In genomic region chr5:160169326-160169725, GRCh38 we compare ENCODE assay signal across 12 cellular contexts. TPM values are rescaled to one million over a fixed set of nuclear protein-coding genes. Genes with fewer than 3 reads are reported as not detected.
DNase-seq lines count a peak whose midpoint lies in the region; TF ChIP-seq lines count a peak whose summit lies in the region.
"Had no signal": no experiment of that assay in that cellular context is flagged by ENCODE, and none has a peak within 500 bp of the region (broad histone marks: within the 10 kb centered on the region; RNA-seq: fewer than 3 reads in every experiment).

No MANE protein-coding gene starts in this region.

- H3K36me3 ChIP-seq in left ventricle myocardium inferior = no peaks in the 10 kb centered on the region
- H3K36me3 ChIP-seq in tibial artery = no peaks in the 10 kb centered on the region
- H3K36me3 ChIP-seq: right lobe of liver had no signal

- H3K4me3 Mint-ChIP-seq in brain = no peak overlapping the region
- no peak overlapping the region for H3K4me3 Mint-ChIP-seq in activated CD4-positive, alpha-beta T cell treated with anti-CD3 and anti-CD28 coated beads, Interleukin-2, amount 10 ng/mL, durations not matched to agents 24 days and 14 days
- H3K4me3 Mint-ChIP-seq: activated naive CD4-positive, alpha-beta T cell treated with anti-CD3 and anti-CD28 coated beads, Interleukin-2, amount 10 ng/mL, durations not matched to agents 7 days and 5 days had no signal

- no peaks in the 10 kb centered on the region for H3K9me3 Mint-ChIP-seq in brain
- no peaks in the 10 kb centered on the region for H3K9me3 Mint-ChIP-seq in activated CD4-positive, alpha-beta T cell treated with anti-CD3 and anti-CD28 coated beads, Interleukin-2, amount 10 ng/mL, durations not matched to agents 24 days and 14 days
- H3K9me3 Mint-ChIP-seq: activated naive CD4-positive, alpha-beta T cell treated with anti-CD3 and anti-CD28 coated beads, Interleukin-2, amount 10 ng/mL, durations not matched to agents 7 days and 5 days had no signal

- H3K4me1 Mint-ChIP-seq in brain = peaks cover 62% of the 10 kb centered on the region
- peaks cover 7% of the 10 kb centered on the region for H3K4me1 Mint-ChIP-seq in activated CD4-positive, alpha-beta T cell treated with anti-CD3 and anti-CD28 coated beads, Interleukin-2, amount 10 ng/mL, durations not matched to agents 24 days and 14 days

- H3K27ac Mint-ChIP-seq in brain = peak overlapping the region in 4 of 5 experiments; percentile 13 to 82 (median 50)
- H3K27ac Mint-ChIP-seq in activated CD4-positive, alpha-beta T cell treated with anti-CD3 and anti-CD28 coated beads, Interleukin-2, amount 10 ng/mL, durations not matched to agents 24 days and 14 days = no peak overlapping the region
- H3K27ac Mint-ChIP-seq: activated naive CD4-positive, alpha-beta T cell treated with anti-CD3 and anti-CD28 coated beads, Interleukin-2, amount 10 ng/mL, durations not matched to agents 7 days and 5 days had no signal

- no peaks in the 10 kb centered on the region for H3K36me3 Mint-ChIP-seq in brain
- H3K36me3 Mint-ChIP-seq in activated CD4-positive, alpha-beta T cell treated with anti-CD3 and anti-CD28 coated beads, Interleukin-2, amount 10 ng/mL, durations not matched to agents 24 days and 14 days (ENCODE audit: low read depth) = no peaks in the 10 kb centered on the region
- H3K36me3 Mint-ChIP-seq: activated naive CD4-positive, alpha-beta T cell treated with anti-CD3 and anti-CD28 coated beads, Interleukin-2, amount 10 ng/mL, durations not matched to agents 7 days and 5 days had no signal

- H3K27me3 Mint-ChIP-seq in brain = peaks cover 4% of the 10 kb centered on the region
- H3K27me3 Mint-ChIP-seq in activated CD4-positive, alpha-beta T cell treated with anti-CD3 and anti-CD28 coated beads, Interleukin-2, amount 10 ng/mL, durations not matched to agents 24 days and 14 days = peaks cover 17% of the 10 kb centered on the region

- peak overlapping the region; percentile 45 for H3K4me3 ChIP-seq in left ventricle myocardium inferior
- peak overlapping the region; percentile 1 to 11 for H3K4me3 ChIP-seq in tibial artery
- no peak overlapping the region for H3K4me3 ChIP-seq in dorsolateral prefrontal cortex
- H3K4me3 ChIP-seq: right lobe of liver had no signal

- no peaks in the 10 kb centered on the region for H3K27me3 ChIP-seq in left ventricle myocardium inferior (ENCODE audit: low read depth)
- no peaks in the 10 kb centered on the region for H3K27me3 ChIP-seq in tibial artery
- no peaks in the 10 kb centered on the region for H3K27me3 ChIP-seq in dorsolateral prefrontal cortex
- H3K27me3 ChIP-seq: right lobe of liver had no signal

- H3K4me1 ChIP-seq in left ventricle myocardium inferior (peaks cover 50% of the 10 kb centered on the region), tibial artery (peaks cover 0 to 43% (median 21%) of the 10 kb centered on the region in 4 donors)
- H3K4me1 ChIP-seq: right lobe of liver had no signal

- TF ChIP-seq CTCF in brain (conservative IDR thresholded peaks at IDR 0.05) (no peak), left ventricle myocardium inferior (IDR thresholded peaks at IDR 0.05; ENCODE audit: borderline replicate concordance) (no peak), tibial artery (IDR thresholded peaks at IDR 0.05) (no peak), dorsolateral prefrontal cortex (IDR thresholded peaks at IDR 0.05 in 54 of 56, conservative IDR thresholded peaks at IDR 0.05 in 2 of 56; ENCODE audit: low read depth in 1 of 56, partially characterized antibody in 56 of 56) (no peak)

- intact Hi-C loops in left ventricle myocardium inferior (cut with micrococcal nuclease) = no loop called here
- intact Hi-C loops in tibial artery (cut with DNase I; ENCODE audit: low total_unique reads) = loop anchor here (5.0 kb wide), 1 partner anchor 52 kb away; the partner anchor contains the start of gene PWWP2A
- intact Hi-C loops in activated CD4-positive, alpha-beta T cell treated with anti-CD3 and anti-CD28 coated beads, Interleukin-2, amount 10 ng/mL, durations not matched to agents 24 days and 14 days (cut with micrococcal nuclease) = no loop called here
- intact Hi-C loops in dorsolateral prefrontal cortex (cut with DNase I) = no loop called here

- DNase-seq in NCI-H82 (lab: John Stamatoyannopoulos, UW) = peak; percentile 23
- no peak for DNase-seq in NCI-H82 treated with DMSO at 0.1 percent for 48 hours (lab: John Stamatoyannopoulos, UW; ENCODE audit: unreplicated experiment)
- DNase-seq in left ventricle myocardium inferior = no peak
- DNase-seq in tibial artery = peak in 1 of 2 donors; percentile 69
- DNase-seq in activated CD4-positive, alpha-beta T cell treated with anti-CD3 and anti-CD28 coated beads, Interleukin-2, amount 10 ng/mL, durations not matched to agents 24 days and 14 days = no peak
- no peak for DNase-seq in dorsolateral prefrontal cortex
- no peak for DNase-seq in HPDE6-E6E7 (ENCODE audit: extremely low spot score)
- DNase-seq: activated CD4-positive, CD25-positive, alpha-beta regulatory T cell treated with anti-CD3 and anti-CD28 coated beads, Interleukin-2, amount 50 U/mL, for 72 hours; activated naive CD4-positive, alpha-beta T cell treated with anti-CD3 and anti-CD28 coated beads, Interleukin-2, amount 10 ng/mL, durations not matched to agents 7 days and 5 days; NCI-H2029 had no signal

- H3K27ac ChIP-seq in left ventricle myocardium inferior (replicated peaks) (peak overlapping the region; percentile 89), tibial artery (peak overlapping the region; percentile 67 to 70), dorsolateral prefrontal cortex (peak overlapping the region in 2 of 59 donors; percentile 21 to 38)

- H3K9me3 ChIP-seq in left ventricle myocardium inferior (replicated peaks) (no peaks in the 10 kb centered on the region), tibial artery (no peaks in the 10 kb centered on the region)
- H3K9me3 ChIP-seq: right lobe of liver had no signal

RNA-seq across cellular contexts. Expression of gene PWWP2A, which starts 50.1 kb away (rescaled TPM):
- polyA plus RNA-seq in brain (ENCODE audit: insufficient read depth, low read depth, low replicate concordance) = 7.1 TPM
- total RNA-seq in left ventricle myocardium inferior = 9.9 TPM
- 26.1 and 26.7 TPM in 2 replicates for total RNA-seq in activated CD4-positive, alpha-beta T cell treated with anti-CD3 and anti-CD28 coated beads, Interleukin-2, amount 10 ng/mL, durations not matched to agents 24 days and 14 days
- 10 to 100 TPM; 24.0 to 72.7 (median 40.0) TPM for total RNA-seq in dorsolateral prefrontal cortex

RNA-seq across cellular contexts. Expression of gene FABP6, which starts 60.0 kb away (rescaled TPM):
- polyA plus RNA-seq in brain (ENCODE audit: insufficient read depth, low read depth, low replicate concordance) = 7.7 TPM
- total RNA-seq in left ventricle myocardium inferior (1.6 TPM), dorsolateral prefrontal cortex (10 to 100 TPM in 32 of 120 experiments, 1 to 10 TPM in 88; 2.2 to 17.7 (median 7.9) TPM)
- not detected in 2 replicates for total RNA-seq in activated CD4-positive, alpha-beta T cell treated with anti-CD3 and anti-CD28 coated beads, Interleukin-2, amount 10 ng/mL, durations not matched to agents 24 days and 14 days
- total RNA-seq: right lobe of liver had no signal

Comparison
In these comparisons a context has a peak if more than half of its experiments do, and no peak if none do; other contexts are left out.
1. H3K4me3 ChIP-seq: peak in left ventricle myocardium inferior (single experiment) and tibial artery (2 of 2); none in dorsolateral prefrontal cortex (0 of 59).